In genomic region chr7:27169658-27170493, GRCh38 we compare ENCODE assay signal across 1 cellular context.
TF ChIP-seq lines count a peak whose summit lies in the region.

No MANE protein-coding gene starts in this region.

TF ChIP-seq in HEK293, 187 proteins besides CTCF, POLR2A, EP300 and RAD21 (continued from another document and continues in another):
- TF ChIP-seq ZNF501 (tag by site-specific recombination; IDR thresholded peaks at IDR 0.05), result no peak
- no peak for TF ChIP-seq ZNF596 (tag by site-specific recombination; IDR thresholded peaks at IDR 0.05)
- TF ChIP-seq ZNF529 (tag by site-specific recombination; IDR thresholded peaks at IDR 0.05; ENCODE audit: insufficient replicate concordance), result no peak
- TF ChIP-seq ZNF521 (tag by site-specific recombination; IDR thresholded peaks at IDR 0.05), result no peak
- TF ChIP-seq ZNF19 (tag by site-specific recombination; IDR thresholded peaks at IDR 0.05; ENCODE audit: low read depth), result no peak
- no peak for TF ChIP-seq YY2 (tag by site-specific recombination; IDR thresholded peaks at IDR 0.05)
- TF ChIP-seq ZNF488 (tag by site-specific recombination; IDR thresholded peaks at IDR 0.05), result no peak
- no peak for TF ChIP-seq MEIS1 (CRISPR knock-in tag; IDR thresholded peaks at IDR 0.05; ENCODE audit: borderline replicate concordance)
- no peak for TF ChIP-seq OVOL3 (tag by site-specific recombination; IDR thresholded peaks at IDR 0.05)
- TF ChIP-seq IKZF3 (tag by site-specific recombination; IDR thresholded peaks at IDR 0.05), result peak; percentile 63
- TF ChIP-seq ZNF132 (tag by site-specific recombination; IDR thresholded peaks at IDR 0.05; ENCODE audit: borderline replicate concordance), result no peak
- TF ChIP-seq ZNF121 (tag by site-specific recombination; IDR thresholded peaks at IDR 0.05), result no peak
- TF ChIP-seq ZBTB49 (tag by site-specific recombination; IDR thresholded peaks at IDR 0.05; ENCODE audit: low read depth), result no peak
- no peak for TF ChIP-seq ZNF202 (tag by site-specific recombination; IDR thresholded peaks at IDR 0.05; ENCODE audit: borderline replicate concordance)
- TF ChIP-seq ZNF157 (tag by site-specific recombination; IDR thresholded peaks at IDR 0.05), result no peak
- peak; percentile 86 for TF ChIP-seq ZNF398 (tag by site-specific recombination; IDR thresholded peaks at IDR 0.05)
- no peak for TF ChIP-seq ZNF416 (tag by site-specific recombination; IDR thresholded peaks at IDR 0.05)
- no peak for TF ChIP-seq PRDM6 (tag by site-specific recombination; IDR thresholded peaks at IDR 0.05)
- TF ChIP-seq ELK4 (IDR thresholded peaks at IDR 0.05; ENCODE audit: borderline replicate concordance, low read depth, low read length), result no peak
- TF ChIP-seq ZNF184 (tag by site-specific recombination; IDR thresholded peaks at IDR 0.05), result no peak
- no peak for TF ChIP-seq GLI2 (tag by site-specific recombination; IDR thresholded peaks at IDR 0.05; ENCODE audit: borderline replicate concordance, low read depth)
- TF ChIP-seq ZNF792 (tag by site-specific recombination; IDR thresholded peaks at IDR 0.05), result no peak
- no peak for TF ChIP-seq REPIN1 (tag by site-specific recombination; IDR thresholded peaks at IDR 0.05; ENCODE audit: low read depth)
- no peak for TF ChIP-seq ZNF146 (tag by site-specific recombination; IDR thresholded peaks at IDR 0.05)
- TF ChIP-seq ZNF2 (tag by site-specific recombination; IDR thresholded peaks at IDR 0.05), result no peak
- no peak for TF ChIP-seq ZFP37 (tag by site-specific recombination; IDR thresholded peaks at IDR 0.05)
- no peak for TF ChIP-seq ZNF645 (tag by site-specific recombination; IDR thresholded peaks at IDR 0.05)
- TF ChIP-seq ZNF776 (tag by site-specific recombination; IDR thresholded peaks at IDR 0.05; ENCODE audit: borderline replicate concordance), result no peak
- TF ChIP-seq KLF8 (tag by site-specific recombination; IDR thresholded peaks at IDR 0.05), result peak; percentile 77
- no peak for TF ChIP-seq ZNF560 (tag by site-specific recombination; IDR thresholded peaks at IDR 0.05; ENCODE audit: borderline replicate concordance)
- TF ChIP-seq ZNF214 (tag by site-specific recombination; IDR thresholded peaks at IDR 0.05; ENCODE audit: borderline replicate concordance), result no peak
- peak; percentile 79 for TF ChIP-seq GFI1B (tag by site-specific recombination; IDR thresholded peaks at IDR 0.05)
- no peak for TF ChIP-seq MYNN (tag by site-specific recombination; IDR thresholded peaks at IDR 0.05; ENCODE audit: borderline replicate concordance)
- TF ChIP-seq ZNF658 (tag by site-specific recombination; IDR thresholded peaks at IDR 0.05), result no peak
- no peak for TF ChIP-seq ZNF18 (tag by site-specific recombination; IDR thresholded peaks at IDR 0.05)
- TF ChIP-seq ZBTB26 (tag by site-specific recombination; optimal IDR thresholded peaks at IDR 0.05), result peak; percentile 69
- TF ChIP-seq ZNF580 (tag by site-specific recombination; IDR thresholded peaks at IDR 0.05), result no peak
- peak; percentile 74 for TF ChIP-seq WT1 (tag by site-specific recombination; IDR thresholded peaks at IDR 0.05)
- no peak for TF ChIP-seq SCRT1 (tag by site-specific recombination; IDR thresholded peaks at IDR 0.05; ENCODE audit: borderline replicate concordance)
- no peak for TF ChIP-seq RBAK (tag by site-specific recombination; IDR thresholded peaks at IDR 0.05)
- TF ChIP-seq ZNF362 (tag by site-specific recombination; IDR thresholded peaks at IDR 0.05), result no peak
- TF ChIP-seq KLF16 (tag by site-specific recombination; IDR thresholded peaks at IDR 0.05), result 0 out of 2 replicates have a peak, but pooled peaks have one; percentile 12
- no peak for TF ChIP-seq ZNF629 (tag by site-specific recombination; IDR thresholded peaks at IDR 0.05)
- TF ChIP-seq ZBTB6 (tag by site-specific recombination; IDR thresholded peaks at IDR 0.05), result no peak
- no peak for TF ChIP-seq ZNF670 (tag by site-specific recombination; IDR thresholded peaks at IDR 0.05; ENCODE audit: low read depth)
- peak; percentile 46 for TF ChIP-seq ZBTB8A (tag by site-specific recombination; IDR thresholded peaks at IDR 0.05)
- TF ChIP-seq ZNF76 (tag by site-specific recombination; IDR thresholded peaks at IDR 0.05; ENCODE audit: borderline replicate concordance, low read depth), result no peak
- TF ChIP-seq BCL6B (tag by site-specific recombination; IDR thresholded peaks at IDR 0.05), result no peak
- TF ChIP-seq ZNF426 (tag by site-specific recombination; IDR thresholded peaks at IDR 0.05), result no peak
- no peak for TF ChIP-seq ZBTB7A (tag by site-specific recombination; IDR thresholded peaks at IDR 0.05; ENCODE audit: low read depth)
